Comparison of ENCODE assay signal across 15 cellular contexts in genomic region chr10:44998146-44998631, GRCh38. TPM values are rescaled to one million over a fixed set of nuclear protein-coding genes. Genes with fewer than 3 reads are reported as not detected.
DNase-seq lines count a peak whose midpoint lies in the region; ATAC-seq and TF ChIP-seq lines count a peak whose summit lies in the region.
"Had no signal": no experiment of that assay in that cellular context is flagged by ENCODE, and none has a peak within 500 bp of the region (broad histone marks: within the 10 kb centered on the region; RNA-seq: fewer than 3 reads in every experiment).

No MANE protein-coding gene starts in this region.

- no peak overlapping the region for H3K14ac ChIP-seq in trophoblast cell (ENCODE audit: low read length)

- peak overlapping the region; percentile 37 for H4K91ac ChIP-seq in trophoblast cell (ENCODE audit: low read depth, low read length)

- no peak overlapping the region for H4K12ac ChIP-seq in trophoblast cell (ENCODE audit: low read depth, low read length)

- no peak overlapping the region for H4K8ac ChIP-seq in trophoblast cell (ENCODE audit: low read depth, low read length)

- H2BK120ac ChIP-seq in trophoblast cell (ENCODE audit: insufficient read depth, low read length, poor library complexity) = no peak overlapping the region

- WGBS in trophoblast cell (ENCODE audit: extremely low coverage, insufficient coverage, insufficient read length) = no CpG with 5 or more reads among the region's 6 CpGs

- H3K4me2 ChIP-seq in trophoblast cell (ENCODE audit: low read length) = no peak overlapping the region
- H3K4me2 ChIP-seq: PC-9 had no signal

- H3K27me3 ChIP-seq in trophoblast cell (ENCODE audit: insufficient read depth, low read length) = no peaks in the 10 kb centered on the region
- H3K27me3 ChIP-seq: spleen had no signal

- H3K4ac ChIP-seq in trophoblast cell (ENCODE audit: low read depth, low read length) = no peak overlapping the region

- H3K9ac ChIP-seq in trophoblast cell (ENCODE audit: low read length) = no peak overlapping the region

- no peak overlapping the region for H3K27ac ChIP-seq in trophoblast cell (ENCODE audit: low read depth, low read length)
- H3K27ac ChIP-seq: PC-9 had no signal

- no peak overlapping the region for H3K23ac ChIP-seq in trophoblast cell (ENCODE audit: low read length)

- H3K4me3 ChIP-seq in AG09309 (ENCODE audit: control insufficient read depth, low read depth, low read length) (no peak overlapping the region), fibroblast of villous mesenchyme (ENCODE audit: low read depth, low read length) (no peak overlapping the region), trophoblast cell (ENCODE audit: low read depth, low read length) (no peak overlapping the region)
- H3K4me3 ChIP-seq: PC-9, spleen had no signal

- no peak overlapping the region for H3K18ac ChIP-seq in trophoblast cell (ENCODE audit: low read length)

- peaks cover 43% of the 10 kb centered on the region for H3K79me1 ChIP-seq in trophoblast cell (ENCODE audit: low read length)

- peaks cover 18 to 25% of the 10 kb centered on the region in 2 experiments for H3K4me1 ChIP-seq in trophoblast cell (ENCODE audit: control insufficient read depth in 1 of 2, insufficient read depth in 2 of 2, low read length in 2 of 2)

- no peak overlapping the region for H2AK5ac ChIP-seq in trophoblast cell (ENCODE audit: low read length)

- DNase-seq in AG09309 (ENCODE audit: low read depth) (peak; percentile 69), amniotic epithelial cell (ENCODE audit: low read depth) (peak; percentile 99), fibroblast of villous mesenchyme (ENCODE audit: low read depth) (peak; percentile 82), trophoblast cell (no peak), NCI-H2081 treated with DMSO at 0.1 percent for 48 hours (lab: John Stamatoyannopoulos, UW) (no peak), NCI-H2196 treated with DMSO at 0.1 percent for 48 hours (lab: John Stamatoyannopoulos, UW; ENCODE audit: unreplicated experiment) (no peak), COLO668 (lab: John Stamatoyannopoulos, UW; ENCODE audit: unreplicated experiment) (no peak)
- DNase-seq: activated CD4-positive, alpha-beta T cell treated with anti-CD3 and anti-CD28 coated beads for 48 hours; cerebellar nuclear complex; naive thymus-derived CD8-positive, alpha-beta T cell; NCI-H1436 treated with DMSO at 0.1 percent for 48 hours; NCI-H524 treated with DMSO at 0.1 percent for 48 hours; spleen had no signal

- TF ChIP-seq CTCF in AG09309 (IDR thresholded peaks at IDR 0.05; ENCODE audit: control insufficient read depth, insufficient read depth, low read depth, low read length, missing control alignments) = no peak
- TF ChIP-seq CTCF in fibroblast of villous mesenchyme (IDR thresholded peaks at IDR 0.05; ENCODE audit: insufficient read depth, low read depth, low read length) = no peak

- H2BK12ac ChIP-seq in trophoblast cell (ENCODE audit: low read length) = no peak overlapping the region

- no peak for ATAC-seq in HG02973 (IDR thresholded peaks at IDR 0.05; ENCODE audit: unreplicated experiment)
- ATAC-seq: naive thymus-derived CD8-positive, alpha-beta T cell had no signal

- H2BK5ac ChIP-seq in trophoblast cell (ENCODE audit: low read depth, low read length, poor library complexity) = no peak overlapping the region

- H2AFZ ChIP-seq in trophoblast cell (ENCODE audit: insufficient read depth, low read length, poor library complexity) = no peak overlapping the region
- H2AFZ ChIP-seq: PC-9 had no signal

- H3K79me2 ChIP-seq in trophoblast cell (ENCODE audit: control insufficient read depth, insufficient read depth, low read length, poor library complexity) = peaks cover 13% of the 10 kb centered on the region

- H3K36me3 ChIP-seq in trophoblast cell (ENCODE audit: control insufficient read depth in 1 of 2, insufficient read depth in 2 of 2, low read length in 2 of 2) = peaks cover 1 to 2% of the 10 kb centered on the region in 2 experiments

- no peaks in the 10 kb centered on the region for H3K9me3 ChIP-seq in trophoblast cell (ENCODE audit: insufficient read depth, low read depth, low read length)

RNA-seq across cellular contexts. Expression of gene ZNF22, which starts 2.5 kb away (rescaled TPM):
- 14.8 and 21.2 TPM in 2 replicates for total RNA-seq in fibroblast of villous mesenchyme
- polyA plus RNA-seq in trophoblast cell (2013) = 31.5 and 32.1 TPM in 2 replicates

RNA-seq across cellular contexts. Expression of gene DEPP1, which starts 19.6 kb away (rescaled TPM):
- total RNA-seq in fibroblast of villous mesenchyme = 17.1 and 29.8 TPM in 2 replicates
- polyA plus RNA-seq in trophoblast cell (2013) = 120 and 128 TPM in 2 replicates
- total RNA-seq: naive thymus-derived CD8-positive, alpha-beta T cell had no signal
- polyA plus RNA-seq: naive thymus-derived CD8-positive, alpha-beta T cell had no signal

RNA-seq across cellular contexts. Expression of gene RASSF4, which starts 38.6 kb away (rescaled TPM):
- 6.0 and 6.8 TPM in 2 replicates for total RNA-seq in fibroblast of villous mesenchyme
- 9.7 and 11.1 TPM in 2 replicates for polyA plus RNA-seq in trophoblast cell (2013)

Comparison
In these comparisons a context has a peak if more than half of its experiments do, and no peak if none do; other contexts are left out.
1. DNase-seq: peak in AG09309 (single experiment), amniotic epithelial cell (single experiment) and fibroblast of villous mesenchyme (single experiment); none in trophoblast cell (0 of 2), NCI-H2081 treated with DMSO at 0.1 percent for 48 hours (single experiment), NCI-H2196 treated with DMSO at 0.1 percent for 48 hours (single experiment) and COLO668 (single experiment).